25 cellular contexts compared by ENCODE assay signal in genomic region chr21:40783404-40783803, GRCh38.
"Had no signal": no experiment of that assay in that cellular context is flagged by ENCODE, and none has a peak within 500 bp of the region (broad histone marks: within the 10 kb centered on the region; RNA-seq: fewer than 3 reads in every experiment).

No MANE protein-coding gene starts in this region.

- ATAC-seq: effector memory CD8-positive, alpha-beta T cell; esophagus mucosa; foreskin keratinocyte; gastrocnemius medialis; gastroesophageal sphincter; heart left ventricle; heart right ventricle had no signal

- H3K4me1 ChIP-seq: colonic mucosa, esophagus muscularis mucosa, esophagus squamous epithelium, gastrocnemius medialis, gastroesophageal sphincter, heart left ventricle, heart right ventricle had no signal

- H3K9me3 ChIP-seq: colonic mucosa, esophagus muscularis mucosa, esophagus squamous epithelium, gastrocnemius medialis, gastroesophageal sphincter, heart left ventricle, heart right ventricle had no signal

- H3K4me3 ChIP-seq: colonic mucosa, coronary artery, dorsolateral prefrontal cortex, esophagus muscularis mucosa, esophagus squamous epithelium, gastrocnemius medialis, gastroesophageal sphincter, heart left ventricle, heart right ventricle had no signal

- FAIRE-seq: endothelial cell of umbilical vein had no signal

- H3K27me3 ChIP-seq: colonic mucosa, dorsolateral prefrontal cortex, esophagus muscularis mucosa, esophagus squamous epithelium, foreskin keratinocyte, gastrocnemius medialis, gastroesophageal sphincter, heart right ventricle had no signal

- H3K27ac ChIP-seq: colonic mucosa, coronary artery, dorsolateral prefrontal cortex, epithelial cell of prostate, esophagus muscularis mucosa, esophagus squamous epithelium, foreskin keratinocyte, gastrocnemius medialis, gastroesophageal sphincter, heart left ventricle, heart right ventricle had no signal

- DNase-seq: colonic mucosa; cortex of kidney; dermis blood vessel endothelial cell; dorsolateral prefrontal cortex; effector CD4-positive, alpha-beta T cell; effector CD8-positive, alpha-beta T cell; effector memory CD4-positive, alpha-beta T cell; effector memory CD8-positive, alpha-beta T cell; endodermal cell; erythroblast; esophagus squamous epithelium; foreskin fibroblast; foreskin keratinocyte; foreskin melanocyte; gastrocnemius medialis; glutamatergic neuron; head of caudate nucleus; heart left ventricle; heart right ventricle had no signal

- H3K36me3 ChIP-seq: colonic mucosa, esophagus muscularis mucosa, esophagus squamous epithelium, gastrocnemius medialis, gastroesophageal sphincter, heart left ventricle, heart right ventricle had no signal
